1 cellular context compared by ENCODE assay signal in genomic region chr6:34196116-34196832, GRCh38.
A peak's percentile ranks its signal among the peaks of the same experiment; 100 is the strongest.
TF ChIP-seq lines count a peak whose summit lies in the region.

No MANE protein-coding gene starts in this region.

TF ChIP-seq in HepG2, 621 proteins besides CTCF, POLR2A, EP300 and RAD21 (continued from another document and continues in another):
- TF ChIP-seq ZNF503 (CRISPR knock-in tag; IDR thresholded peaks at IDR 0.05) (no peak), NONO (IDR thresholded peaks at IDR 0.05) (no peak), NONO (CRISPR knock-in tag; conservative IDR thresholded peaks at IDR 0.05) (peak; percentile 65; the same call in 1 of the 2 replicates), MAZ (IDR thresholded peaks at IDR 0.05; ENCODE audit: borderline replicate concordance, low read depth, low read length) (no peak), MAZ (CRISPR knock-in tag; IDR thresholded peaks at IDR 0.05; ENCODE audit: low read depth) (peak; percentile 39; the same call in 1 of the 2 replicates), NFATC3 (CRISPR knock-in tag; IDR thresholded peaks at IDR 0.05) (peak; percentile 90), SRY (CRISPR knock-in tag; IDR thresholded peaks at IDR 0.05) (no peak), MED8 (CRISPR knock-in tag; IDR thresholded peaks at IDR 0.05; ENCODE audit: insufficient replicate concordance) (peak; percentile 77), HNF4A (CRISPR knock-in tag; IDR thresholded peaks at IDR 0.05) (no peak), PRMT3 (CRISPR knock-in tag; IDR thresholded peaks at IDR 0.05; ENCODE audit: borderline replicate concordance, low read depth) (no peak), PRDM10 (CRISPR knock-in tag; IDR thresholded peaks at IDR 0.05; ENCODE audit: low read depth) (peak; percentile 34; the same call in 1 of the 2 replicates), POLR2AphosphoS2 (IDR thresholded peaks at IDR 0.05; ENCODE audit: low read depth, low read length) (no peak), ZBTB20 (CRISPR knock-in tag; IDR thresholded peaks at IDR 0.05; ENCODE audit: borderline replicate concordance, low read depth) (0 out of 2 replicates have a peak, but pooled peaks have one; percentile 40), BHLHE40 (IDR thresholded peaks at IDR 0.05; ENCODE audit: low read length) (peak; percentile 46; the same call in 1 of the 2 replicates), ZNF281 (CRISPR knock-in tag; IDR thresholded peaks at IDR 0.05; ENCODE audit: borderline replicate concordance) (peak; percentile 33; the same call in 1 of the 2 replicates), ZMYM3 (CRISPR knock-in tag; IDR thresholded peaks at IDR 0.05) (no peak; the same call in 1 of the 2 replicates), ZNF501 (CRISPR knock-in tag; IDR thresholded peaks at IDR 0.05) (peak; percentile 93), ZNF547 (CRISPR knock-in tag; IDR thresholded peaks at IDR 0.05) (0 out of 2 replicates have a peak, but pooled peaks have one; percentile 71), ZNF879 (CRISPR knock-in tag; IDR thresholded peaks at IDR 0.05) (no peak), ZNF296 (CRISPR knock-in tag; conservative IDR thresholded peaks at IDR 0.05) (peak; percentile 44), FOXK2 (IDR thresholded peaks at IDR 0.05) (no peak), ZSCAN21 (CRISPR knock-in tag; IDR thresholded peaks at IDR 0.05; ENCODE audit: borderline replicate concordance) (0 out of 2 replicates have a peak, but pooled peaks have one; percentile 71), TBL1XR1 (IDR thresholded peaks at IDR 0.05; ENCODE audit: borderline replicate concordance, low read length, partially characterized antibody) (no peak), CSRNP2 (CRISPR knock-in tag; conservative IDR thresholded peaks at IDR 0.05; ENCODE audit: low read depth) (no peak), ZBTB8A (CRISPR knock-in tag; IDR thresholded peaks at IDR 0.05; ENCODE audit: borderline replicate concordance, low read depth) (no peak), PHF21A (CRISPR knock-in tag; IDR thresholded peaks at IDR 0.05) (no peak; the same call in 1 of the 2 replicates), HNF1A (IDR thresholded peaks at IDR 0.05; ENCODE audit: low read depth) (no peak), HNF1A (CRISPR knock-in tag; IDR thresholded peaks at IDR 0.05; ENCODE audit: borderline replicate concordance) (peak; percentile 33; the same call in 1 of the 2 replicates), ARID2 (CRISPR knock-in tag; IDR thresholded peaks at IDR 0.05; ENCODE audit: borderline replicate concordance) (peak; percentile 62; the same call in 1 of the 2 replicates), ZNF768 (CRISPR knock-in tag; IDR thresholded peaks at IDR 0.05) (peak; percentile 56; the same call in 1 of the 2 replicates), ZNF280B (CRISPR knock-in tag; IDR thresholded peaks at IDR 0.05; ENCODE audit: borderline replicate concordance) (peak; percentile 79; the same call in 1 of the 2 replicates), ZNF460 (CRISPR knock-in tag; IDR thresholded peaks at IDR 0.05; ENCODE audit: borderline replicate concordance) (no peak)
